Comparison of ENCODE assay signal across 1 cellular context in the genomic region with DNA sequence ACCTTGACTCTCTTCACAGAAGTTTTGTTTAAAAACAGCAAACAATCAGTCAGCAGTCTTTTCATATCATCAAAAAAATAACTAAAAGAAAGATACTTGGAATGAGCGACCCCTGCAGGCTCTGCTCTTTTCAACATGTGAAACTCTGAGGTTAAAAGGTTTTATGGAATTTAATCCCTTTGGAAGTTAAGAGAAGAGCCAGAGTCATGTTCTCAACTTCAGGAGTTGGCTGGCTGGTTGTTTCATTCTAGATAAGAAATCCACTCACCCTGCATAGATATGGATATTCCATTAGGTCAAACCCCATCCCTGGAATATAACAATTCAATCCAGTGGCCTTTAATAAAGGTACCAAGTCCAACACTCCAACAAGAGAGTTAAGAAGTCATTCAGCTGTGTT.
TF ChIP-seq lines count a peak whose summit lies in the region.

No MANE protein-coding gene starts in this region.

TF ChIP-seq in HepG2, 621 proteins besides CTCF, POLR2A, EP300 and RAD21 (continued from another document):
- TF ChIP-seq, protein P1, sequence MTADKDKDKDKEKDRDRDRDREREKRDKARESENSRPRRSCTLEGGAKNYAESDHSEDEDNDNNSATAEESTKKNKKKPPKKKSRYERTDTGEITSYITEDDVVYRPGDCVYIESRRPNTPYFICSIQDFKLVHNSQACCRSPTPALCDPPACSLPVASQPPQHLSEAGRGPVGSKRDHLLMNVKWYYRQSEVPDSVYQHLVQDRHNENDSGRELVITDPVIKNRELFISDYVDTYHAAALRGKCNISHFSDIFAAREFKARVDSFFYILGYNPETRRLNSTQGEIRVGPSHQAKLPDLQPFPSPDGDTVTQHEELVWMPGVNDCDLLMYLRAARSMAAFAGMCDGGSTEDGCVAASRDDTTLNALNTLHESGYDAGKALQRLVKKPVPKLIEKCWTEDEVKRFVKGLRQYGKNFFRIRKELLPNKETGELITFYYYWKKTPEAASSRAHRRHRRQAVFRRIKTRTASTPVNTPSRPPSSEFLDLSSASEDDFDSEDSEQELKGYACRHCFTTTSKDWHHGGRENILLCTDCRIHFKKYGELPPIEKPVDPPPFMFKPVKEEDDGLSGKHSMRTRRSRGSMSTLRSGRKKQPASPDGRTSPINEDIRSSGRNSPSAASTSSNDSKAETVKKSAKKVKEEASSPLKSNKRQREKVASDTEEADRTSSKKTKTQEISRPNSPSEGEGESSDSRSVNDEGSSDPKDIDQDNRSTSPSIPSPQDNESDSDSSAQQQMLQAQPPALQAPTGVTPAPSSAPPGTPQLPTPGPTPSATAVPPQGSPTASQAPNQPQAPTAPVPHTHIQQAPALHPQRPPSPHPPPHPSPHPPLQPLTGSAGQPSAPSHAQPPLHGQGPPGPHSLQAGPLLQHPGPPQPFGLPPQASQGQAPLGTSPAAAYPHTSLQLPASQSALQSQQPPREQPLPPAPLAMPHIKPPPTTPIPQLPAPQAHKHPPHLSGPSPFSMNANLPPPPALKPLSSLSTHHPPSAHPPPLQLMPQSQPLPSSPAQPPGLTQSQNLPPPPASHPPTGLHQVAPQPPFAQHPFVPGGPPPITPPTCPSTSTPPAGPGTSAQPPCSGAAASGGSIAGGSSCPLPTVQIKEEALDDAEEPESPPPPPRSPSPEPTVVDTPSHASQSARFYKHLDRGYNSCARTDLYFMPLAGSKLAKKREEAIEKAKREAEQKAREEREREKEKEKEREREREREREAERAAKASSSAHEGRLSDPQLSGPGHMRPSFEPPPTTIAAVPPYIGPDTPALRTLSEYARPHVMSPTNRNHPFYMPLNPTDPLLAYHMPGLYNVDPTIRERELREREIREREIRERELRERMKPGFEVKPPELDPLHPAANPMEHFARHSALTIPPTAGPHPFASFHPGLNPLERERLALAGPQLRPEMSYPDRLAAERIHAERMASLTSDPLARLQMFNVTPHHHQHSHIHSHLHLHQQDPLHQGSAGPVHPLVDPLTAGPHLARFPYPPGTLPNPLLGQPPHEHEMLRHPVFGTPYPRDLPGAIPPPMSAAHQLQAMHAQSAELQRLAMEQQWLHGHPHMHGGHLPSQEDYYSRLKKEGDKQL (CRISPR knock-in tag; IDR thresholded peaks at IDR 0.05; ENCODE audit: low read depth): no peak
- TF ChIP-seq, protein P2, sequence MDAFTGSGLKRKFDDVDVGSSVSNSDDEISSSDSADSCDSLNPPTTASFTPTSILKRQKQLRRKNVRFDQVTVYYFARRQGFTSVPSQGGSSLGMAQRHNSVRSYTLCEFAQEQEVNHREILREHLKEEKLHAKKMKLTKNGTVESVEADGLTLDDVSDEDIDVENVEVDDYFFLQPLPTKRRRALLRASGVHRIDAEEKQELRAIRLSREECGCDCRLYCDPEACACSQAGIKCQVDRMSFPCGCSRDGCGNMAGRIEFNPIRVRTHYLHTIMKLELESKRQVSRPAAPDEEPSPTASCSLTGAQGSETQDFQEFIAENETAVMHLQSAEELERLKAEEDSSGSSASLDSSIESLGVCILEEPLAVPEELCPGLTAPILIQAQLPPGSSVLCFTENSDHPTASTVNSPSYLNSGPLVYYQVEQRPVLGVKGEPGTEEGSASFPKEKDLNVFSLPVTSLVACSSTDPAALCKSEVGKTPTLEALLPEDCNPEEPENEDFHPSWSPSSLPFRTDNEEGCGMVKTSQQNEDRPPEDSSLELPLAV (CRISPR knock-in tag; conservative IDR thresholded peaks at IDR 0.05; ENCODE audit: low read depth): no peak
- TF ChIP-seq HNRNPLL (IDR thresholded peaks at IDR 0.05; ENCODE audit: low read depth, low read length, poor library complexity, severe bottlenecking): no peak
- TF ChIP-seq ZNF30 (CRISPR knock-in tag; IDR thresholded peaks at IDR 0.05): no peak
- TF ChIP-seq ZBTB26 (CRISPR knock-in tag; IDR thresholded peaks at IDR 0.05; ENCODE audit: borderline replicate concordance): no peak
- no peak for TF ChIP-seq ATF7-NPFF (CRISPR knock-in tag; IDR thresholded peaks at IDR 0.05; ENCODE audit: low read depth)
- no peak for TF ChIP-seq TCF7 (IDR thresholded peaks at IDR 0.05; ENCODE audit: low read depth)
TF ChIP-seq in HepG2: peak in this region for 0.
